Comparison of ENCODE assay signal across 2 cellular contexts in genomic region chrX:119750131-119750530, GRCh38. TPM values are rescaled to one million over a fixed set of nuclear protein-coding genes. Genes with fewer than 3 reads are reported as not detected.
"Had no signal": no experiment of that assay in that cellular context is flagged by ENCODE, and none has a peak within 500 bp of the region (broad histone marks: within the 10 kb centered on the region; RNA-seq: fewer than 3 reads in every experiment).

No MANE protein-coding gene starts in this region.

RNA-seq across cellular contexts. Expression of gene SOWAHD, which starts 8.3 kb away (rescaled TPM):
- total RNA-seq: thyroid gland, vagina had no signal
